ENCODE assay signal across 36 cellular contexts in the genomic region with DNA sequence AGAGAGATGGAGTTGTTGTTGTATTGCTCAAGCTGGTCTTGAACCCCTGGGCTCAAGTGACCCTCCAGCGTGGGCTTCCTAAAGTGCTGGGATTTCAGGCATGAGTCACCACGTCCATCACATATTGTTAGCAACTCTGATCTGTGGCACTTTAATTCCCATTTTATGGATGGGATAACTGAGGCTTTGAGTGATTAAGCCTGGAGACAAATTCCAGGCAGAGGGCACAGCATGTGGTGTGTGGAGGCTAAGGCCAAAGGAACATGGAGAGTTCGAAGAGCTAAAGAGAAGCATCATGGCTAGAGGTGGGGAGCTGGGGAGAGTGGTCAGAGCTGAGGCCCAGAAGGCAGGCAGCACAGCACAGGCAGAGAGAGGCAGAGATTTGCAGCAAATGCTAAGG.
DNase-seq lines count a peak whose midpoint lies in the region; ATAC-seq, FAIRE-seq and TF ChIP-seq lines count a peak whose summit lies in the region.
"Had no signal": no experiment of that assay in that cellular context is flagged by ENCODE, and none has a peak within 500 bp of the region (broad histone marks: within the 10 kb centered on the region; RNA-seq: fewer than 3 reads in every experiment).

No MANE protein-coding gene starts in this region.

- no peak overlapping the region for H3K23ac ChIP-seq in H1 (ENCODE audit: insufficient read length)
- no peak overlapping the region for H3K23ac ChIP-seq in neuronal stem cell (ENCODE audit: low read depth, low read length, poor library complexity)

- TF ChIP-seq CTCF in chondrocyte (IDR thresholded peaks at IDR 0.05) (no peak), H1 (IDR thresholded peaks at IDR 0.05; ENCODE audit: control extremely low read depth in 1 of 3, insufficient read depth in 1 of 3, low read depth in 1 of 3, low read length in 3 of 3) (no peak), lung (IDR thresholded peaks at IDR 0.05; ENCODE audit: control extremely low read depth, extremely low read depth) (no peak)

- H3K4me1 ChIP-seq in H1 (replicated peaks in 1 of 4; ENCODE audit: control insufficient read depth in 3 of 4, insufficient read depth in 4 of 4, low read length in 3 of 4) (no peaks in the 10 kb centered on the region), lung (ENCODE audit: control insufficient read depth in 2 of 2, insufficient read depth in 2 of 2, low read length in 2 of 2) (no peaks in the 10 kb centered on the region), neuronal stem cell (ENCODE audit: control insufficient read depth in 2 of 2, insufficient read depth in 1 of 2, low read depth in 1 of 2, low read length in 2 of 2) (no peaks in the 10 kb centered on the region)
- H3K4me1 ChIP-seq: A549, BE2C, Caco-2 had no signal

- no peak for TF ChIP-seq POLR2A in H1 (IDR thresholded peaks at IDR 0.05; ENCODE audit: control extremely low read depth in 1 of 2, low read depth in 2 of 2, low read length in 2 of 2)

- no peak for ATAC-seq in lung (ENCODE audit: insufficient read depth, low FRiP score)
- ATAC-seq in GM21529 (IDR thresholded peaks at IDR 0.05; ENCODE audit: unreplicated experiment): no peak
- ATAC-seq in HG02588 (IDR thresholded peaks at IDR 0.05; ENCODE audit: unreplicated experiment): no peak
- no peak for ATAC-seq in GM19395 (IDR thresholded peaks at IDR 0.05; ENCODE audit: unreplicated experiment)
- ATAC-seq: A549; CD8-positive, alpha-beta T cell had no signal

- H2BK20ac ChIP-seq in H1 (ENCODE audit: low read length): no peak overlapping the region

- H3K4me3 Mint-ChIP-seq in chondrocyte (ENCODE audit: unreplicated experiment): no peak overlapping the region
- H3K4me3 Mint-ChIP-seq: B cell; CD14-positive monocyte; CD4-positive, alpha-beta memory T cell; CD4-positive, alpha-beta T cell; CD4-positive, CD25-positive, alpha-beta regulatory T cell; CD8-positive, alpha-beta memory T cell; CD8-positive, alpha-beta T cell had no signal

- H2AFZ ChIP-seq in H1 (ENCODE audit: low read length) (0 out of 2 replicates have a peak overlapping the region, but pooled peaks have one; percentile 25), neuronal stem cell (ENCODE audit: low read length) (no peak overlapping the region)

- H3K36me3 ChIP-seq in H1 (ENCODE audit: control insufficient read depth in 2 of 4, insufficient read depth in 4 of 4, low read length in 3 of 4) (no peaks in the 10 kb centered on the region), lung (ENCODE audit: control insufficient read depth in 2 of 2, insufficient read depth in 2 of 2, low read length in 2 of 2) (no peaks in the 10 kb centered on the region), neuronal stem cell (replicated peaks in 1 of 2; ENCODE audit: control insufficient read depth in 2 of 2, insufficient read depth in 2 of 2, low read length in 2 of 2) (no peaks in the 10 kb centered on the region)
- H3K36me3 ChIP-seq: BE2C; BLaER1; BLaER1 treated with 17β-estradiol and CSF1 and Interleukin-3, amounts not matched to agents 10 nM and 100 nM had no signal

- H3K4ac ChIP-seq in H1 (replicated peaks; ENCODE audit: insufficient read length, low read depth, low read length): no peak overlapping the region
- no peak overlapping the region for H3K4ac ChIP-seq in neuronal stem cell (ENCODE audit: low read length)

- H3K27ac ChIP-seq in H1 (ENCODE audit: low read depth, low read length) (no peak overlapping the region), lung (ENCODE audit: low read depth in 1 of 2, low read length in 1 of 2) (no peak overlapping the region), neuronal stem cell (replicated peaks; ENCODE audit: low read length) (no peak overlapping the region)
- H3K27ac ChIP-seq: 22Rv1; A549; BLaER1; BLaER1 treated with 17β-estradiol and CSF1 and Interleukin-3, amounts not matched to agents 10 nM and 100 nM; C4-2B had no signal

- TF ChIP-seq EP300 in H1 (IDR thresholded peaks at IDR 0.05; ENCODE audit: borderline replicate concordance in 1 of 2, low read depth in 2 of 2, low read length in 2 of 2): no peak

- H3K4me3 ChIP-seq in H1 (ENCODE audit: extremely low read depth in 1 of 4, insufficient read depth in 2 of 4, low read depth in 3 of 4, low read length in 4 of 4) (no peak overlapping the region), lung (peak overlapping the region; percentile 2), neuronal stem cell (ENCODE audit: low read length in 2 of 2) (no peak overlapping the region)
- H3K4me3 ChIP-seq: A549; BLaER1; BLaER1 treated with 17β-estradiol and CSF1 and Interleukin-3, amounts not matched to agents 10 nM and 100 nM had no signal

- H3K27me3 Mint-ChIP-seq in chondrocyte (ENCODE audit: low read depth): peaks cover 14% of the 10 kb centered on the region
- H3K27me3 Mint-ChIP-seq: CD4-positive, CD25-positive, alpha-beta regulatory T cell had no signal

- H3K9ac ChIP-seq in H1 (replicated peaks in 1 of 4; ENCODE audit: extremely low read depth in 1 of 4, low read depth in 3 of 4, low read length in 3 of 4) (no peak overlapping the region), neuronal stem cell (ENCODE audit: low read depth, low read length, poor library complexity) (no peak overlapping the region)
- H3K9ac ChIP-seq: BLaER1; BLaER1 treated with 17β-estradiol and CSF1 and Interleukin-3, amounts not matched to agents 10 nM and 100 nM had no signal

- H3K9me3 Mint-ChIP-seq in chondrocyte (ENCODE audit: low read depth): no peaks in the 10 kb centered on the region
- H3K9me3 Mint-ChIP-seq: CD8-positive, alpha-beta memory T cell; CD8-positive, alpha-beta T cell had no signal

- POLR2A ChIA-PET in H1 (lab: Charles Lee; ENCODE audit: partially characterized antibody): no interaction called here

- H3K79me2 ChIP-seq in H1 (ENCODE audit: control insufficient read depth in 1 of 2, insufficient read depth in 2 of 2, low read length in 2 of 2): no peaks in the 10 kb centered on the region

- no peak overlapping the region for H4K5ac ChIP-seq in H1 (ENCODE audit: insufficient read length, low read depth, low read length)

- DNase-seq in chondrocyte (ENCODE audit: low spot score) (no peak), H1 (ENCODE audit: low read depth in 1 of 2, low spot score in 2 of 2) (no peak), lung (ENCODE audit: low spot score) (no peak), neuronal stem cell (ENCODE audit: low spot score) (no peak), epidermal melanocyte (ENCODE audit: insufficient read length, low spot score) (no peak)
- DNase-seq: 8988T; ACHN; AML-193; BE2C; C1 segment of cervical spinal cord; Caco-2; Calu3; CD4-positive, alpha-beta memory T cell; CD4-positive, alpha-beta T cell; CD4-positive, CD25-positive, alpha-beta regulatory T cell; CD8-positive, alpha-beta memory T cell; COR-L47; DMS 273 treated with DMSO at 0.1 percent for 48 hours; DMS153; DMS53; DMS79; DMS79 treated with DMSO at 0.1 percent for 48 hours; DND-41; EL had no signal

- no peaks in the 10 kb centered on the region for H3K4me1 Mint-ChIP-seq in chondrocyte (ENCODE audit: low read depth)
- H3K4me1 Mint-ChIP-seq: B cell; CD14-positive monocyte; CD4-positive, alpha-beta memory T cell; CD4-positive, CD25-positive, alpha-beta regulatory T cell; CD8-positive, alpha-beta memory T cell had no signal

- TF ChIP-seq RAD21 in H1 (IDR thresholded peaks at IDR 0.05 in 1 of 2, conservative IDR thresholded peaks at IDR 0.05 in 1 of 2; ENCODE audit: low read depth in 2 of 2, low read length in 2 of 2): no peak

- H2AK5ac ChIP-seq in H1 (ENCODE audit: low read depth, low read length) (no peak overlapping the region; the same call in 1 of the 2 replicates), neuronal stem cell (ENCODE audit: low read depth, low read length) (peak overlapping the region; percentile 20)

- 97% methylated on average over 3 of the region's 3 CpGs; no CpG with 5 or more reads in 1 of the 2 experiments for WGBS in H1 (ENCODE audit: extremely low coverage in 1 of 2, insufficient coverage in 1 of 2, insufficient read length in 1 of 2, insufficient replicate concordance in 2 of 2, low coverage in 1 of 2, low lambda C conversion rate in 2 of 2, missing lambda C conversion rate in 1 of 2), 2 experiments
- WGBS in lung, 2 donors: 63 to 81% methylated on average over 3 of the region's 3 CpGs
- WGBS in neuronal stem cell (ENCODE audit: extremely low coverage in 2 of 2, insufficient read length in 2 of 2, insufficient replicate concordance in 1 of 2), 2 donors: no CpG with 5 or more reads among the region's 3 CpGs

- H3K36me3 Mint-ChIP-seq in chondrocyte (ENCODE audit: low read depth): no peaks in the 10 kb centered on the region
- H3K36me3 Mint-ChIP-seq: CD14-positive monocyte; CD4-positive, alpha-beta memory T cell; CD4-positive, CD25-positive, alpha-beta regulatory T cell; CD8-positive, alpha-beta memory T cell; CD8-positive, alpha-beta T cell had no signal

- H3K27me3 ChIP-seq in H1 (replicated peaks in 1 of 4; ENCODE audit: control insufficient read depth in 3 of 4, extremely low read depth in 1 of 4, insufficient read depth in 3 of 4, low read length in 3 of 4) (no peaks in the 10 kb centered on the region), lung (ENCODE audit: control insufficient read depth, insufficient read depth) (no peaks in the 10 kb centered on the region), neuronal stem cell (ENCODE audit: control insufficient read depth in 3 of 3, insufficient read depth in 3 of 3, low read depth in 1 of 3, low read length in 3 of 3) (no peaks in the 10 kb centered on the region)
- H3K27me3 ChIP-seq: BE2C; BLaER1; BLaER1 treated with 17β-estradiol and CSF1 and Interleukin-3, amounts not matched to agents 10 nM and 100 nM had no signal

- H4K8ac ChIP-seq in H1 (ENCODE audit: extremely low read depth, insufficient read depth, low read length): no peak overlapping the region
- H4K8ac ChIP-seq in neuronal stem cell (ENCODE audit: low read depth, low read length): no peak overlapping the region

- H3K79me1 ChIP-seq in H1 (ENCODE audit: low read depth, low read length) (no peaks in the 10 kb centered on the region), neuronal stem cell (ENCODE audit: low read depth, low read length) (no peaks in the 10 kb centered on the region)

- no peak overlapping the region for H3K18ac ChIP-seq in H1 (ENCODE audit: extremely low read depth, low read length)
- peak overlapping the region; percentile 50 for H3K18ac ChIP-seq in neuronal stem cell (ENCODE audit: low read length)

- no peak overlapping the region for H3K14ac ChIP-seq in H1 (ENCODE audit: insufficient read length)
- H3K14ac ChIP-seq in neuronal stem cell (ENCODE audit: low read length): no peak overlapping the region

- peak overlapping the region; percentile 77 for H2BK120ac ChIP-seq in H1 (replicated peaks; ENCODE audit: low read depth, low read length)
- H2BK120ac ChIP-seq in neuronal stem cell (ENCODE audit: low read depth, low read length): no peak overlapping the region

- no peak overlapping the region for H3K4me2 ChIP-seq in H1 (ENCODE audit: insufficient read depth in 1 of 2, low read depth in 2 of 2, low read length in 2 of 2)
- no peak overlapping the region for H3K4me2 ChIP-seq in neuronal stem cell (ENCODE audit: insufficient read depth, low read length, poor library complexity, severe bottlenecking)
- H3K4me2 ChIP-seq: A549; BLaER1; BLaER1 treated with 17β-estradiol and CSF1 and Interleukin-3, amounts not matched to agents 10 nM and 100 nM had no signal

- peak overlapping the region; percentile 37 for H3K27ac Mint-ChIP-seq in chondrocyte (ENCODE audit: unreplicated experiment)
- H3K27ac Mint-ChIP-seq: B cell; CD14-positive monocyte; CD4-positive, alpha-beta memory T cell; CD4-positive, alpha-beta T cell; CD4-positive, CD25-positive, alpha-beta regulatory T cell; CD8-positive, alpha-beta memory T cell; CD8-positive, alpha-beta T cell had no signal

- H2BK12ac ChIP-seq in H1 (ENCODE audit: low read depth, low read length) (no peak overlapping the region), neuronal stem cell (ENCODE audit: low read length) (peak overlapping the region; percentile 93)

- no peak overlapping the region for H3K56ac ChIP-seq in H1 (replicated peaks; ENCODE audit: insufficient read length, low read depth, low read length)

- H4K91ac ChIP-seq in H1 (replicated peaks; ENCODE audit: insufficient read length, low read length) (no peak overlapping the region), neuronal stem cell (ENCODE audit: low read depth, low read length, poor library complexity) (no peak overlapping the region)

- FAIRE-seq in H1 (lab: Jason Lieb, UNC): no peak
- FAIRE-seq: A549, D721Med had no signal

- H2BK5ac ChIP-seq in H1 (ENCODE audit: low read depth, low read length) (no peak overlapping the region), neuronal stem cell (ENCODE audit: low read length) (no peak overlapping the region)

- no peaks in the 10 kb centered on the region for H4K20me1 ChIP-seq in H1 (replicated peaks in 1 of 2; ENCODE audit: control insufficient read depth in 1 of 2, insufficient read depth in 2 of 2, low read length in 2 of 2)
- H4K20me1 ChIP-seq: BLaER1; BLaER1 treated with 17β-estradiol and CSF1 and Interleukin-3, amounts not matched to agents 10 nM and 100 nM had no signal

- CTCF ChIA-PET in H1 (lab: Charles Lee; ENCODE audit: partially characterized antibody): no interaction called here

- H2BK15ac ChIP-seq in H1 (ENCODE audit: low read length): no peak overlapping the region
- H2BK15ac ChIP-seq in neuronal stem cell (ENCODE audit: low read length): no peak overlapping the region

- H3K9me3 ChIP-seq in H1 (ENCODE audit: insufficient read depth in 2 of 2, low read depth in 1 of 2, low read length in 1 of 2) (no peaks in the 10 kb centered on the region), lung (ENCODE audit: control insufficient read depth in 2 of 2, insufficient read depth in 1 of 2, low read length in 1 of 2) (peaks cover 4 to 5% of the 10 kb centered on the region in 2 donors), neuronal stem cell (replicated peaks in 1 of 2; ENCODE audit: control insufficient read depth in 2 of 2, insufficient read depth in 1 of 2, low read depth in 1 of 2, low read length in 2 of 2) (no peaks in the 10 kb centered on the region)
- H3K9me3 ChIP-seq: A549, BE2C had no signal

- H3K23me2 ChIP-seq in H1 (ENCODE audit: low read depth, low read length): no peaks in the 10 kb centered on the region
